In the genomic region with DNA sequence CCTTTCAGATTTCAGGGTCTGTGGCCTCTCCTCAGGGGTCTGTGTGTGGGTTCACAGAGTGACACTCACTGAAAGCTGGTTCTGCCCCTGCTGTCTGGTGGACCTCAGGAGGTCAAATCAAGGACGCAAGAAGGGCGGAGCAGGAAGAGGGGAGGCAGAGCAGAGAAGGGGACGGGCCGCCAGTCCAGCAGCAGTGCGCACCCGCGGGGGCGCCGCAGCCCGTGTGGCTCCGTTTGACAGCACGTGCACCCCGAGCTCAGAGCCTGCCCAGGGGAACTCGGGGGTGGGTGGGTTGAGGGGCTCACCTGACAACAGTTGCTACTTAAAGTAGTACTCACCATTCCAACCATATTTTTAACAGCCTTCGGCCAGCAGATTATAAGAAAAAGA, we compare ENCODE assay signal across 18 cellular contexts.
DNase-seq lines count a peak whose midpoint lies in the region; ATAC-seq and TF ChIP-seq lines count a peak whose summit lies in the region.
"Had no signal": no experiment of that assay in that cellular context is flagged by ENCODE, and none has a peak within 500 bp of the region (broad histone marks: within the 10 kb centered on the region; RNA-seq: fewer than 3 reads in every experiment).

No MANE protein-coding gene starts in this region.

- H3K36me3 ChIP-seq in GM23338 (ENCODE audit: insufficient read depth), result no peaks in the 10 kb centered on the region; the same call in 1 of the 2 replicates
- peaks cover 4 to 42% of the 10 kb centered on the region in 2 donors for H3K36me3 ChIP-seq in ascending aorta
- peaks cover 0 to 76% (median 53%) of the 10 kb centered on the region in 5 donors for H3K36me3 ChIP-seq in subcutaneous abdominal adipose tissue (ENCODE audit: control insufficient read depth in 5 of 5, insufficient read depth in 5 of 5, low read length in 5 of 5)
- H3K36me3 ChIP-seq in SJCRH30, result no peaks in the 10 kb centered on the region

- intact Hi-C loops in ascending aorta (cut with DNase I) (loop anchor here (5.0 kb wide), 1 partner anchor 73 kb away; a partner anchor contains a TSS), right cardiac atrium (cut with DNase I) (no loop called here)

- H3K27me3 ChIP-seq in GM23338 (ENCODE audit: insufficient read depth) (no peaks in the 10 kb centered on the region), ascending aorta (no peaks in the 10 kb centered on the region), right cardiac atrium (ENCODE audit: control insufficient read depth, insufficient read depth) (no peaks in the 10 kb centered on the region), subcutaneous abdominal adipose tissue (ENCODE audit: control insufficient read depth in 5 of 5, insufficient read depth in 4 of 5, low read length in 5 of 5) (no peaks in the 10 kb centered on the region), SJCRH30 (no peaks in the 10 kb centered on the region)

- H3K4me3 Mint-ChIP-seq in GM23338, result no peak overlapping the region
- H3K4me3 Mint-ChIP-seq: HFFc6, IgD-negative memory B cell, immature natural killer cell, T-helper 17 cell had no signal

- H3K9me3 Mint-ChIP-seq in GM23338, result no peaks in the 10 kb centered on the region
- H3K9me3 Mint-ChIP-seq: activated naive CD4-positive, alpha-beta T cell treated with anti-CD3 and anti-CD28 coated beads, Interleukin-2, amount 50 U/mL, for 72 hours; HFFc6; IgD-negative memory B cell; immature natural killer cell had no signal

- peaks cover 23% of the 10 kb centered on the region for H3K4me1 Mint-ChIP-seq in GM23338

- peaks cover 9% of the 10 kb centered on the region; the same call in 2 of the 3 replicates for H3K36me3 Mint-ChIP-seq in GM23338 (ENCODE audit: low read depth)
- H3K36me3 Mint-ChIP-seq: activated naive CD4-positive, alpha-beta T cell treated with anti-CD3 and anti-CD28 coated beads, Interleukin-2, amount 50 U/mL, for 72 hours had no signal

- H3K27ac Mint-ChIP-seq in GM23338, result no peak overlapping the region
- H3K27ac Mint-ChIP-seq: HFFc6, IgD-negative memory B cell, immature natural killer cell, T-helper 17 cell had no signal

- 0 out of 3 replicates have a peak, but pooled peaks have one; percentile 3 for ATAC-seq in GM23338
- peak; percentile 10 to 29 for ATAC-seq in right cardiac atrium
- ATAC-seq: activated CD4-positive, CD25-positive, alpha-beta regulatory T cell treated with anti-CD3 and anti-CD28 coated beads, Interleukin-2, amount 50 U/mL, for 24 hours; activated naive CD4-positive, alpha-beta T cell treated with anti-CD3 and anti-CD28 coated beads, Interleukin-2, amount 50 U/mL, for 72 hours; T-helper 17 cell had no signal

- H3K9ac ChIP-seq in subcutaneous abdominal adipose tissue (ENCODE audit: low read length in 5 of 5), result no peak overlapping the region

- 62% methylated on average over 15 of the region's 15 CpGs for WGBS in right cardiac atrium

- no peak overlapping the region for H3K4me2 ChIP-seq in GM23338

- H3K27ac ChIP-seq in GM23338 (ENCODE audit: low read depth) (no peak overlapping the region), ascending aorta (peak overlapping the region; percentile 23 to 41), right cardiac atrium (ENCODE audit: low read length) (no peak overlapping the region), subcutaneous abdominal adipose tissue (ENCODE audit: low read depth, low read length) (peak overlapping the region; percentile 70), SJCRH30 (no peak overlapping the region)
- H3K27ac ChIP-seq: RWPE1 had no signal

- H3K79me2 ChIP-seq in GM23338 (replicated peaks; ENCODE audit: insufficient read depth), result no peaks in the 10 kb centered on the region

- 0 out of 2 replicates have a peak, but pooled peaks cover 8% of the 10 kb centered on the region for H3F3A ChIP-seq in GM23338 (replicated peaks; ENCODE audit: low read depth)

- H3K9me3 ChIP-seq in ascending aorta (no peaks in the 10 kb centered on the region), right cardiac atrium (ENCODE audit: control insufficient read depth, low read length) (no peaks in the 10 kb centered on the region), subcutaneous abdominal adipose tissue (ENCODE audit: control insufficient read depth in 5 of 5, low read length in 5 of 5) (no peaks in the 10 kb centered on the region), SJCRH30 (replicated peaks) (no peaks in the 10 kb centered on the region)

- TF ChIP-seq CTCF in GM23338 (conservative IDR thresholded peaks at IDR 0.05; ENCODE audit: low read depth in 2 of 2), result no peak
- no peak for TF ChIP-seq CTCF in ascending aorta (IDR thresholded peaks at IDR 0.05)

- H3K4me1 ChIP-seq in GM23338 (ENCODE audit: insufficient read depth) (peaks cover 12% of the 10 kb centered on the region; the same call in 1 of the 2 replicates), ascending aorta (peaks cover 0 to 3% of the 10 kb centered on the region in 2 donors), right cardiac atrium (ENCODE audit: control insufficient read depth, insufficient read depth, low read length) (peaks cover 5% of the 10 kb centered on the region), subcutaneous abdominal adipose tissue (ENCODE audit: control insufficient read depth in 5 of 5, insufficient read depth in 5 of 5, low read length in 5 of 5) (peaks cover 5 to 24% (median 17%) of the 10 kb centered on the region in 5 donors), SJCRH30 (peaks cover 11% of the 10 kb centered on the region)

- no peaks in the 10 kb centered on the region; the same call in none of the 2 replicates for H4K20me1 ChIP-seq in GM23338 (replicated peaks; ENCODE audit: insufficient read depth)

- H3K27me3 Mint-ChIP-seq in GM23338 (ENCODE audit: insufficient read depth, low read depth, poor library complexity), result peaks cover 4% of the 10 kb centered on the region
- H3K27me3 Mint-ChIP-seq: IgD-negative memory B cell, T-helper 17 cell had no signal

- no peaks in the 10 kb centered on the region for H3K9me2 ChIP-seq in GM23338 (ENCODE audit: insufficient read depth)

- DNase-seq in GM23338 (ENCODE audit: low spot score), result no peak
- DNase-seq in ascending aorta (ENCODE audit: low spot score in 2 of 2), result no peak
- DNase-seq in right cardiac atrium, result peak in 2 of 3 donors; percentile 66 to 73
- DNase-seq in NCI-H1092 treated with DMSO at 0.1 percent for 48 hours (lab: John Stamatoyannopoulos, UW), result no peak
- no peak for DNase-seq in SJCRH30
- DNase-seq in HuH-7 (ENCODE audit: low spot score), result no peak
- DNase-seq: AML-193; central memory CD4-positive, alpha-beta T cell; HFFc6; immature natural killer cell; NCI-H774; T-helper 17 cell had no signal

- no peak overlapping the region for H3K4me3 ChIP-seq in GM23338
- no peak overlapping the region for H3K4me3 ChIP-seq in ascending aorta
- no peak overlapping the region for H3K4me3 ChIP-seq in right cardiac atrium (ENCODE audit: low read length)
- H3K4me3 ChIP-seq in subcutaneous abdominal adipose tissue (ENCODE audit: low read depth in 1 of 5, low read length in 5 of 5), result peak overlapping the region in 1 of 5 donors; percentile 34
- no peak overlapping the region for H3K4me3 ChIP-seq in SJCRH30
- H3K4me3 ChIP-seq: skin epidermis had no signal

- no peak overlapping the region for H2AFZ ChIP-seq in GM23338

TF ChIP-seq in GM23338, 12 proteins besides CTCF, POLR2A, EP300 and RAD21 (continues in another document):
- TF ChIP-seq NANOG (IDR thresholded peaks at IDR 0.05; ENCODE audit: borderline replicate concordance), result no peak
- TF ChIP-seq EZH2 (IDR thresholded peaks at IDR 0.05; ENCODE audit: low read depth, unreplicated experiment), result no peak
- TF ChIP-seq, protein P1, sequence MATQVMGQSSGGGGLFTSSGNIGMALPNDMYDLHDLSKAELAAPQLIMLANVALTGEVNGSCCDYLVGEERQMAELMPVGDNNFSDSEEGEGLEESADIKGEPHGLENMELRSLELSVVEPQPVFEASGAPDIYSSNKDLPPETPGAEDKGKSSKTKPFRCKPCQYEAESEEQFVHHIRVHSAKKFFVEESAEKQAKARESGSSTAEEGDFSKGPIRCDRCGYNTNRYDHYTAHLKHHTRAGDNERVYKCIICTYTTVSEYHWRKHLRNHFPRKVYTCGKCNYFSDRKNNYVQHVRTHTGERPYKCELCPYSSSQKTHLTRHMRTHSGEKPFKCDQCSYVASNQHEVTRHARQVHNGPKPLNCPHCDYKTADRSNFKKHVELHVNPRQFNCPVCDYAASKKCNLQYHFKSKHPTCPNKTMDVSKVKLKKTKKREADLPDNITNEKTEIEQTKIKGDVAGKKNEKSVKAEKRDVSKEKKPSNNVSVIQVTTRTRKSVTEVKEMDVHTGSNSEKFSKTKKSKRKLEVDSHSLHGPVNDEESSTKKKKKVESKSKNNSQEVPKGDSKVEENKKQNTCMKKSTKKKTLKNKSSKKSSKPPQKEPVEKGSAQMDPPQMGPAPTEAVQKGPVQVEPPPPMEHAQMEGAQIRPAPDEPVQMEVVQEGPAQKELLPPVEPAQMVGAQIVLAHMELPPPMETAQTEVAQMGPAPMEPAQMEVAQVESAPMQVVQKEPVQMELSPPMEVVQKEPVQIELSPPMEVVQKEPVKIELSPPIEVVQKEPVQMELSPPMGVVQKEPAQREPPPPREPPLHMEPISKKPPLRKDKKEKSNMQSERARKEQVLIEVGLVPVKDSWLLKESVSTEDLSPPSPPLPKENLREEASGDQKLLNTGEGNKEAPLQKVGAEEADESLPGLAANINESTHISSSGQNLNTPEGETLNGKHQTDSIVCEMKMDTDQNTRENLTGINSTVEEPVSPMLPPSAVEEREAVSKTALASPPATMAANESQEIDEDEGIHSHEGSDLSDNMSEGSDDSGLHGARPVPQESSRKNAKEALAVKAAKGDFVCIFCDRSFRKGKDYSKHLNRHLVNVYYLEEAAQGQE (IDR thresholded peaks at IDR 0.05; ENCODE audit: unreplicated experiment), result no peak
- no peak for TF ChIP-seq CREB1 (CRISPR knock-in tag; IDR thresholded peaks at IDR 0.05; ENCODE audit: low read depth)
- TF ChIP-seq JUNB (IDR thresholded peaks at IDR 0.05; ENCODE audit: unreplicated experiment), result no peak
- no peak for TF ChIP-seq POLR2AphosphoS5 (IDR thresholded peaks at IDR 0.05; ENCODE audit: low read depth)
- TF ChIP-seq, protein P2, sequence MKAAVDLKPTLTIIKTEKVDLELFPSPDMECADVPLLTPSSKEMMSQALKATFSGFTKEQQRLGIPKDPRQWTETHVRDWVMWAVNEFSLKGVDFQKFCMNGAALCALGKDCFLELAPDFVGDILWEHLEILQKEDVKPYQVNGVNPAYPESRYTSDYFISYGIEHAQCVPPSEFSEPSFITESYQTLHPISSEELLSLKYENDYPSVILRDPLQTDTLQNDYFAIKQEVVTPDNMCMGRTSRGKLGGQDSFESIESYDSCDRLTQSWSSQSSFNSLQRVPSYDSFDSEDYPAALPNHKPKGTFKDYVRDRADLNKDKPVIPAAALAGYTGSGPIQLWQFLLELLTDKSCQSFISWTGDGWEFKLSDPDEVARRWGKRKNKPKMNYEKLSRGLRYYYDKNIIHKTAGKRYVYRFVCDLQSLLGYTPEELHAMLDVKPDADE (IDR thresholded peaks at IDR 0.05), result no peak
- no peak for TF ChIP-seq ZNF331 (CRISPR knock-in tag; IDR thresholded peaks at IDR 0.05; ENCODE audit: low read depth)
- no peak for TF ChIP-seq STAT1 (IDR thresholded peaks at IDR 0.05; ENCODE audit: unreplicated experiment)
- no peak for TF ChIP-seq ZNF114 (CRISPR knock-in tag; IDR thresholded peaks at IDR 0.05)
- no peak for TF ChIP-seq EZH2phosphoT487 (IDR thresholded peaks at IDR 0.05; ENCODE audit: unreplicated experiment)

Comparison
In these comparisons a context has a peak if more than half of its experiments do, and no peak if none do; other contexts are left out.
1. DNase-seq: peak in right cardiac atrium (2 of 3); none in GM23338 (single experiment), ascending aorta (0 of 2), NCI-H1092 treated with DMSO at 0.1 percent for 48 hours (single experiment), SJCRH30 (0 of 2) and HuH-7 (single experiment).
2. H3K27ac ChIP-seq: peak in ascending aorta (2 of 2) and subcutaneous abdominal adipose tissue (single experiment); none in GM23338 (single experiment), right cardiac atrium (single experiment) and SJCRH30 (single experiment).